Comparison of ENCODE assay signal across 1 cellular context in genomic region chr3:141933421-141934300, GRCh38.
TF ChIP-seq lines count a peak whose summit lies in the region.

No MANE protein-coding gene starts in this region.

TF ChIP-seq in WTC11, 78 proteins besides CTCF, POLR2A, EP300 and RAD21 (continued from another document):
- TF ChIP-seq ZNF512 (CRISPR knock-in tag; IDR thresholded peaks at IDR 0.05; ENCODE audit: borderline replicate concordance) (no peak), NFATC4 (CRISPR knock-in tag; IDR thresholded peaks at IDR 0.05) (no peak)
